8 cellular contexts compared by ENCODE assay signal in the genomic region with DNA sequence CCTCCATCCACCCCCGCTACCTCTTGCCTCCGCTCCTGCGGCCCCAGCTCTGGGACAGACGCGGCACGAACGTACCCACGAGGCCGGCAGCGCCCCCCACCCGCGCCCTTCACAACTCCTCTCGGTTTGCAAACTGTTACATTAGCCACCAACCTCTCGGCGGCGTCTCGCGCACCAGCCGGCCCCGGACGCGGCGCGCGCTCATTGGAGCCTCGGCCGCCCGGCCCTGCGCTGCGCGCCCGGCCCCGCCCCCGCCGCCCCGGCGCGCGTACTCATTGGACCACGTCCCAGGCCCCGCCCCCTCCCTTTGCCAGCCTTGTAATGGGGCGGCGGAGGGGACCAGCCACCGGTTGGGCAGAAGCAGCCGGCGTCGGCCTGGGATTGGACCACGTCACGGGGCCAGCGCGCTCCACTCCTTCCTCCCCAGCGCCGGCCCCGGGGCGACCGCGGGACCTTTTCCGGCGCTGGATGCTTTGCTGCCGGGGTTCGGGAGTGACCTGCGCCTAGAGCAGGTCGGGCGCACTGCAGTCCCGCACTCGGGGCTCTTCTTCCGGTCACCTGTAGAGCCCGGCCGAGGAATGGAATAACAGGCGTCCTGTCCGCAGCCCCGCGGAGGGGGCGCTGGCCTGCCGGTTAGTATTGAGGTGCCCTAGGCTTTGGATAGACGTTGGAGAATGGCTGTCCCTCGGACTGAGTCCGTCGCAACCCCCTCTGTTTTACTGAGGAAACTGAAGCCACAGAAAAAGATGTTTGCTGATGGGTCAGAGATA. TPM values are rescaled to one million over a fixed set of nuclear protein-coding genes. Genes with fewer than 3 reads are reported as not detected.
DNase-seq lines count a peak whose midpoint lies in the region; ATAC-seq, FAIRE-seq and TF ChIP-seq lines count a peak whose summit lies in the region.

A gene with protein sequence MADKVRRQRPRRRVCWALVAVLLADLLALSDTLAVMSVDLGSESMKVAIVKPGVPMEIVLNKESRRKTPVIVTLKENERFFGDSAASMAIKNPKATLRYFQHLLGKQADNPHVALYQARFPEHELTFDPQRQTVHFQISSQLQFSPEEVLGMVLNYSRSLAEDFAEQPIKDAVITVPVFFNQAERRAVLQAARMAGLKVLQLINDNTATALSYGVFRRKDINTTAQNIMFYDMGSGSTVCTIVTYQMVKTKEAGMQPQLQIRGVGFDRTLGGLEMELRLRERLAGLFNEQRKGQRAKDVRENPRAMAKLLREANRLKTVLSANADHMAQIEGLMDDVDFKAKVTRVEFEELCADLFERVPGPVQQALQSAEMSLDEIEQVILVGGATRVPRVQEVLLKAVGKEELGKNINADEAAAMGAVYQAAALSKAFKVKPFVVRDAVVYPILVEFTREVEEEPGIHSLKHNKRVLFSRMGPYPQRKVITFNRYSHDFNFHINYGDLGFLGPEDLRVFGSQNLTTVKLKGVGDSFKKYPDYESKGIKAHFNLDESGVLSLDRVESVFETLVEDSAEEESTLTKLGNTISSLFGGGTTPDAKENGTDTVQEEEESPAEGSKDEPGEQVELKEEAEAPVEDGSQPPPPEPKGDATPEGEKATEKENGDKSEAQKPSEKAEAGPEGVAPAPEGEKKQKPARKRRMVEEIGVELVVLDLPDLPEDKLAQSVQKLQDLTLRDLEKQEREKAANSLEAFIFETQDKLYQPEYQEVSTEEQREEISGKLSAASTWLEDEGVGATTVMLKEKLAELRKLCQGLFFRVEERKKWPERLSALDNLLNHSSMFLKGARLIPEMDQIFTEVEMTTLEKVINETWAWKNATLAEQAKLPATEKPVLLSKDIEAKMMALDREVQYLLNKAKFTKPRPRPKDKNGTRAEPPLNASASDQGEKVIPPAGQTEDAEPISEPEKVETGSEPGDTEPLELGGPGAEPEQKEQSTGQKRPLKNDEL (minus strand): TSS at position 206 of the 770 bp plus-strand sequence. CDS start 1,045 bp downstream, outside the sequence.

- POLR2A ChIA-PET in AG04450 (lab: Yijun Ruan, JAX), result interaction anchor here (0.6 to 3.1 kb wide), 9 partner anchors 10 to 260 kb away, joined by 3 to 27 read pairs (median 5); partner anchors contain the start of genes DPAGT1, HMBS, MCAM and NLRX1

- TF ChIP-seq CTCF in AG04450 (IDR thresholded peaks at IDR 0.05; ENCODE audit: low read depth, low read length) (peak; percentile 39), WI38 (IDR thresholded peaks at IDR 0.05; ENCODE audit: low read depth, low read length) (no peak), bronchial epithelial cell (IDR thresholded peaks at IDR 0.05; ENCODE audit: insufficient read depth, low read length, severe bottlenecking) (peak; percentile 29)

- H3K4me3 ChIP-seq in AG04450 (ENCODE audit: low read depth, low read length) (peak within 1 kb of the TSS; percentile 83), WI38 (ENCODE audit: low read depth, low read length) (peak within 1 kb of the TSS; percentile 86), bronchial epithelial cell (ENCODE audit: low read depth, low read length) (peak within 1 kb of the TSS; percentile 87)

- H3K36me3 ChIP-seq in bronchial epithelial cell (ENCODE audit: control insufficient read depth, insufficient read depth, low read length), result peaks cover 29% of the 10 kb centered on the region

- H3K27me3 ChIP-seq in AG04450 (ENCODE audit: control insufficient read depth, insufficient read depth, low read length) (no peaks in the 10 kb centered on the region), bronchial epithelial cell (ENCODE audit: control insufficient read depth, insufficient read depth, low read length) (no peaks in the 10 kb centered on the region)

- peak; percentile 86 for DNase-seq in AG04450 (ENCODE audit: low read depth, low spot score)
- DNase-seq in NCI-H2227 (lab: John Stamatoyannopoulos, UW; ENCODE audit: unreplicated experiment), result peak; percentile 95
- peak; percentile 83 for DNase-seq in bronchial epithelial cell (ENCODE audit: low read depth)
- peak; percentile 99 for DNase-seq in iPS-NIHi7 (ENCODE audit: extremely low spot score)
- peak; percentile 90 for DNase-seq in smooth muscle cell of the brain vasculature (ENCODE audit: low read depth, low spot score)

- H3K9me3 ChIP-seq in AG04450 (ENCODE audit: control insufficient read depth, insufficient read depth, low read length), result no peaks in the 10 kb centered on the region; the same call in 1 of the 2 replicates

- ATAC-seq in GM18873 (IDR thresholded peaks at IDR 0.05; ENCODE audit: low FRiP score, unreplicated experiment) (peak; percentile 75), HG03139 (IDR thresholded peaks at IDR 0.05; ENCODE audit: unreplicated experiment) (peak; percentile 87)

- CTCF ChIA-PET in AG04450 (lab: Charles Lee), result interaction anchor here (0.9 to 1.3 kb wide), 5 partner anchors 12 to 267 kb away, joined by 3 to 5 read pairs (median 4); no protein-coding TSS in a partner anchor

- peak within 1 kb of the TSS; percentile 77 for H3K27ac ChIP-seq in AG04450 (ENCODE audit: low read depth, low read length)

- no peak for FAIRE-seq in bronchial epithelial cell (lab: Jason Lieb, UNC)

RNA-seq across cellular contexts. Expression of the gene that starts here (rescaled TPM):
- 123 and 144 TPM in 2 replicates for polyA plus RNA-seq in AG04450 (2011; rRNA removed)
- 127 and 152 TPM in 2 replicates for polyA minus RNA-seq in AG04450 (2011; rRNA and poly(A)+ RNA removed)
- 292 and 301 TPM in 2 replicates for total RNA-seq in bronchial epithelial cell

Comparison
In these comparisons a context has a peak if more than half of its experiments do, and no peak if none do; other contexts are left out.
1. Peak in every context shown above with its lines: DNase-seq, ATAC-seq, H3K4me3 ChIP-seq and H3K27ac ChIP-seq.